Comparison of ENCODE assay signal across 17 cellular contexts in genomic region chr21:17742940-17743592, GRCh38.
DNase-seq lines count a peak whose midpoint lies in the region; ATAC-seq and TF ChIP-seq lines count a peak whose summit lies in the region.
"Had no signal": no experiment of that assay in that cellular context is flagged by ENCODE, and none has a peak within 500 bp of the region (broad histone marks: within the 10 kb centered on the region; RNA-seq: fewer than 3 reads in every experiment).

No MANE protein-coding gene starts in this region.

- H3K4me2 ChIP-seq in PC-9 (peak overlapping the region; percentile 70; the same call in 1 of the 2 replicates), hepatocyte (no peak overlapping the region)
- H3K4me2 ChIP-seq: A549, BLaER1, GM23338 had no signal

- CTCF ChIA-PET in PC-9 (lab: Charles Lee), result no interaction called here

- H3K9me3 Mint-ChIP-seq in activated T-cell treated with anti-CD3 and anti-CD28 coated beads, Interleukin-2, amount 50 U/mL, for 24 hours, result peaks cover 8% of the 10 kb centered on the region

- no TSS peak for BruUV-seq in PC-9 (replicated peaks; lab: Mats Ljungman, UMichigan)

- TF ChIP-seq POLR2A in suprapubic skin (IDR thresholded peaks at IDR 0.05), result no peak

- H3K9me2 ChIP-seq in PC-9 (ENCODE audit: insufficient read depth) (no peaks in the 10 kb centered on the region; the same call in 1 of the 2 replicates), hepatocyte (replicated peaks; ENCODE audit: insufficient read depth) (no peaks in the 10 kb centered on the region)

- POLR2A ChIA-PET in PC-9 (lab: Charles Lee; ENCODE audit: unreplicated experiment), result interaction anchor here (0.7 kb wide), 1 partner anchor 77 kb away, joined by 9 read pairs; no protein-coding TSS in a partner anchor

- no peak for TF ChIP-seq EP300 in suprapubic skin (IDR thresholded peaks at IDR 0.05)

- no peaks in the 10 kb centered on the region for H3K27me3 Mint-ChIP-seq in activated T-cell treated with anti-CD3 and anti-CD28 coated beads, Interleukin-2, amount 50 U/mL, for 24 hours
- H3K27me3 Mint-ChIP-seq: CD4-positive, alpha-beta memory T cell had no signal

- H3K27ac ChIP-seq in PC-9 (peak overlapping the region; percentile 94), hepatocyte (peak overlapping the region; percentile 18), substantia nigra (ENCODE audit: low read depth, low read length, poor library complexity, severe bottlenecking) (no peak overlapping the region), suprapubic skin (no peak overlapping the region)
- H3K27ac ChIP-seq: 22Rv1, A549, BLaER1 had no signal

- TF ChIP-seq CTCF in GM06990 (IDR thresholded peaks at IDR 0.05; ENCODE audit: insufficient read depth, low read length, poor library complexity, severe bottlenecking) (no peak), PC-9 (conservative IDR thresholded peaks at IDR 0.05) (no peak), hepatocyte (IDR thresholded peaks at IDR 0.05; ENCODE audit: poor library complexity) (no peak), suprapubic skin (IDR thresholded peaks at IDR 0.05) (no peak)

- H3K36me3 Mint-ChIP-seq in activated T-cell treated with anti-CD3 and anti-CD28 coated beads, Interleukin-2, amount 50 U/mL, for 24 hours (ENCODE audit: low read depth), result peaks cover 2% of the 10 kb centered on the region
- H3K36me3 Mint-ChIP-seq: CD14-positive monocyte had no signal

- DNase-seq in activated CD4-positive, CD25-positive, alpha-beta regulatory T cell (lab: John Stamatoyannopoulos, UW), result no peak
- DNase-seq in GM06990 (ENCODE audit: extremely low read depth, insufficient read length) (peak; percentile 28), PC-9 (no peak), hepatocyte (ENCODE audit: low spot score) (no peak), substantia nigra (lab: John Stamatoyannopoulos, UW) (no peak), suprapubic skin (ENCODE audit: low spot score in 2 of 2) (no peak)
- no peak for DNase-seq in activated T-cell treated with anti-CD3 and anti-CD28 coated beads, Interleukin-2, amount 50 U/mL, for 24 hours
- DNase-seq: CD4-positive, alpha-beta memory T cell; DMS 273 treated with DMSO at 0.1 percent for 48 hours; DND-41; HCEC 1CT had no signal

- H3K9me3 ChIP-seq in PC-9 (ENCODE audit: insufficient read depth, low read depth) (no peaks in the 10 kb centered on the region), hepatocyte (ENCODE audit: low read depth) (no peaks in the 10 kb centered on the region), suprapubic skin (no peaks in the 10 kb centered on the region)
- H3K9me3 ChIP-seq: A549 had no signal

- 88% methylated on average over 2 of the region's 2 CpGs for WGBS in hepatocyte (ENCODE audit: low lambda C conversion rate, missing lambda C conversion rate)
- WGBS in suprapubic skin, result 91% methylated on average over 2 of the region's 2 CpGs

- H3K79me2 ChIP-seq in PC-9 (ENCODE audit: low read depth) (no peaks in the 10 kb centered on the region), hepatocyte (no peaks in the 10 kb centered on the region)

- peaks cover 24% of the 10 kb centered on the region for H3K4me1 ChIP-seq in PC-9 (replicated peaks; ENCODE audit: insufficient read depth)
- H3K4me1 ChIP-seq in hepatocyte (ENCODE audit: insufficient read depth), result no peaks in the 10 kb centered on the region
- H3K4me1 ChIP-seq in suprapubic skin, result peaks cover 16% of the 10 kb centered on the region
- H3K4me1 ChIP-seq: A549, BLaER1 had no signal

- no peak overlapping the region for H3K27ac Mint-ChIP-seq in activated T-cell treated with anti-CD3 and anti-CD28 coated beads, Interleukin-2, amount 50 U/mL, for 24 hours
- H3K27ac Mint-ChIP-seq: CD14-positive monocyte; CD4-positive, alpha-beta memory T cell; GM23338 had no signal

- intact Hi-C loops in PC-9 (cut with micrococcal nuclease; ENCODE audit: unreplicated experiment), result no loop called here

- no peaks in the 10 kb centered on the region for H3K27me3 ChIP-seq in GM06990 (replicated peaks; ENCODE audit: control insufficient read depth, insufficient read depth, low read length)
- H3K27me3 ChIP-seq in PC-9 (ENCODE audit: insufficient read depth, low read depth), result no peaks in the 10 kb centered on the region
- H3K27me3 ChIP-seq in hepatocyte, result no peaks in the 10 kb centered on the region
- H3K27me3 ChIP-seq in suprapubic skin, result no peaks in the 10 kb centered on the region
- H3K27me3 ChIP-seq: BLaER1 had no signal

- ATAC-seq in activated CD4-positive, CD25-positive, alpha-beta regulatory T cell treated with anti-CD3 and anti-CD28 coated beads, Interleukin-2, amount 50 U/mL, for 24 hours, result peak; percentile 30 to 32
- ATAC-seq: A549, GM23338 had no signal

- no peaks in the 10 kb centered on the region for H3K36me3 ChIP-seq in GM06990 (ENCODE audit: control insufficient read depth, insufficient read depth, low read length)
- no peaks in the 10 kb centered on the region for H3K36me3 ChIP-seq in PC-9 (ENCODE audit: low read depth)
- H3K36me3 ChIP-seq in hepatocyte (replicated peaks; ENCODE audit: insufficient read depth, low read depth), result no peaks in the 10 kb centered on the region
- H3K36me3 ChIP-seq in suprapubic skin, result no peaks in the 10 kb centered on the region
- H3K36me3 ChIP-seq: BLaER1 had no signal

- H2AFZ ChIP-seq in PC-9, result no peak overlapping the region
- H2AFZ ChIP-seq in hepatocyte, result no peak overlapping the region
- H2AFZ ChIP-seq: GM23338 had no signal

- no peaks in the 10 kb centered on the region for H4K20me1 ChIP-seq in PC-9 (ENCODE audit: insufficient read depth)
- H4K20me1 ChIP-seq in hepatocyte (ENCODE audit: insufficient read depth, poor library complexity, severe bottlenecking), result no peaks in the 10 kb centered on the region
- H4K20me1 ChIP-seq: BLaER1 had no signal

- H3K4me3 Mint-ChIP-seq in activated T-cell treated with anti-CD3 and anti-CD28 coated beads, Interleukin-2, amount 50 U/mL, for 24 hours, result no peak overlapping the region
- H3K4me3 Mint-ChIP-seq: CD14-positive monocyte; CD4-positive, alpha-beta memory T cell; GM23338 had no signal

- H3F3A ChIP-seq in PC-9 (ENCODE audit: insufficient read depth, low read depth), result peaks cover 11% of the 10 kb centered on the region; the same call in 1 of the 2 replicates

- peaks cover 32% of the 10 kb centered on the region for H3K4me1 Mint-ChIP-seq in activated T-cell treated with anti-CD3 and anti-CD28 coated beads, Interleukin-2, amount 50 U/mL, for 24 hours (ENCODE audit: low read depth)
- H3K4me1 Mint-ChIP-seq: GM23338 had no signal

- no peak overlapping the region for H3K4me3 ChIP-seq in GM06990 (replicated peaks; ENCODE audit: low read depth, low read length)
- peak overlapping the region; percentile 6; the same call in 1 of the 2 replicates for H3K4me3 ChIP-seq in PC-9
- no peak overlapping the region for H3K4me3 ChIP-seq in hepatocyte
- H3K4me3 ChIP-seq in suprapubic skin, result no peak overlapping the region
- H3K4me3 ChIP-seq: A549, BLaER1, GM23338 had no signal

Comparison
In these comparisons a context has a peak if more than half of its experiments do, and no peak if none do; other contexts are left out.
1. H3K27ac ChIP-seq: peak in PC-9 (single experiment) and hepatocyte (single experiment); none in substantia nigra (single experiment) and suprapubic skin (single experiment).